Comparison of ENCODE assay signal across 18 cellular contexts in genomic region chr5:56112526-56113121, GRCh38.
DNase-seq lines count a peak whose midpoint lies in the region; ATAC-seq and TF ChIP-seq lines count a peak whose summit lies in the region.
"Had no signal": no experiment of that assay in that cellular context is flagged by ENCODE, and none has a peak within 500 bp of the region (broad histone marks: within the 10 kb centered on the region; RNA-seq: fewer than 3 reads in every experiment).

No MANE protein-coding gene starts in this region.

- no peak overlapping the region for H4K91ac ChIP-seq in trophoblast cell (ENCODE audit: low read depth, low read length)

- no peaks in the 10 kb centered on the region for H3K36me3 ChIP-seq in trophoblast cell (ENCODE audit: control insufficient read depth in 1 of 2, insufficient read depth in 2 of 2, low read length in 2 of 2)
- H3K36me3 ChIP-seq in suprapubic skin: no peaks in the 10 kb centered on the region
- H3K36me3 ChIP-seq: esophagus squamous epithelium had no signal

- no peak overlapping the region for H3K4ac ChIP-seq in trophoblast cell (ENCODE audit: low read depth, low read length)

- no peak overlapping the region for H3K27ac ChIP-seq in trophoblast cell (ENCODE audit: low read depth, low read length)
- no peak overlapping the region for H3K27ac ChIP-seq in suprapubic skin
- H3K27ac ChIP-seq: coronary artery, esophagus squamous epithelium had no signal

- TF ChIP-seq CTCF in suprapubic skin (IDR thresholded peaks at IDR 0.05): no peak

- H3K27ac Mint-ChIP-seq in activated CD4-positive, alpha-beta memory T cell treated with anti-CD3 and anti-CD28 coated beads for 36 hours: no peak overlapping the region
- H3K27ac Mint-ChIP-seq: activated B cell treated with CpG ODN at 0.5 μM for 24 hours; activated naive CD8-positive, alpha-beta T cell treated with anti-CD3 and anti-CD28 coated beads, Interleukin-2, amount 50 U/mL, for 24 hours had no signal

- no peaks in the 10 kb centered on the region for H3K27me3 Mint-ChIP-seq in activated CD4-positive, alpha-beta memory T cell treated with anti-CD3 and anti-CD28 coated beads for 36 hours
- H3K27me3 Mint-ChIP-seq: activated naive CD8-positive, alpha-beta T cell treated with anti-CD3 and anti-CD28 coated beads, Interleukin-2, amount 50 U/mL, for 24 hours; CD4-positive, CD25-positive, alpha-beta regulatory T cell had no signal

- H3K4me1 ChIP-seq in trophoblast cell (ENCODE audit: control insufficient read depth in 1 of 2, insufficient read depth in 2 of 2, low read length in 2 of 2): peaks cover 2 to 9% of the 10 kb centered on the region in 2 experiments
- H3K4me1 ChIP-seq in suprapubic skin: no peaks in the 10 kb centered on the region
- H3K4me1 ChIP-seq: esophagus squamous epithelium had no signal

- no peak overlapping the region for H3K14ac ChIP-seq in trophoblast cell (ENCODE audit: low read length)

- H3K27me3 ChIP-seq in trophoblast cell (ENCODE audit: insufficient read depth, low read length) (no peaks in the 10 kb centered on the region), suprapubic skin (no peaks in the 10 kb centered on the region)
- H3K27me3 ChIP-seq: esophagus squamous epithelium had no signal

- no CpG with 5 or more reads among the region's 11 CpGs for WGBS in trophoblast cell (ENCODE audit: extremely low coverage, insufficient coverage, insufficient read length)
- 48% methylated on average over 11 of the region's 11 CpGs for WGBS in suprapubic skin

- H2BK120ac ChIP-seq in trophoblast cell (ENCODE audit: insufficient read depth, low read length, poor library complexity): no peak overlapping the region

- no peaks in the 10 kb centered on the region for H3K9me3 Mint-ChIP-seq in activated CD4-positive, alpha-beta memory T cell treated with anti-CD3 and anti-CD28 coated beads for 36 hours
- H3K9me3 Mint-ChIP-seq: activated B cell treated with CpG ODN at 0.5 μM for 24 hours; activated naive CD8-positive, alpha-beta T cell treated with anti-CD3 and anti-CD28 coated beads, Interleukin-2, amount 50 U/mL, for 24 hours had no signal

- no peak overlapping the region for H3K4me3 Mint-ChIP-seq in activated CD4-positive, alpha-beta memory T cell treated with anti-CD3 and anti-CD28 coated beads for 36 hours
- H3K4me3 Mint-ChIP-seq: activated B cell treated with CpG ODN at 0.5 μM for 24 hours; activated naive CD8-positive, alpha-beta T cell treated with anti-CD3 and anti-CD28 coated beads, Interleukin-2, amount 50 U/mL, for 24 hours had no signal

- H3K18ac ChIP-seq in trophoblast cell (ENCODE audit: low read length): no peak overlapping the region

- H3K79me1 ChIP-seq in trophoblast cell (ENCODE audit: low read length): no peaks in the 10 kb centered on the region

- H3K23ac ChIP-seq in trophoblast cell (ENCODE audit: low read length): no peak overlapping the region

- CTCF ChIA-PET in activated CD4-positive, alpha-beta memory T cell treated with anti-CD3 and anti-CD28 coated beads for 36 hours (lab: Charles Lee): no interaction called here

- no peak overlapping the region for H2AFZ ChIP-seq in trophoblast cell (ENCODE audit: insufficient read depth, low read length, poor library complexity)

- no peak overlapping the region for H2AK5ac ChIP-seq in trophoblast cell (ENCODE audit: low read length)

- H2BK5ac ChIP-seq in trophoblast cell (ENCODE audit: low read depth, low read length, poor library complexity): no peak overlapping the region

- H2BK12ac ChIP-seq in trophoblast cell (ENCODE audit: low read length): no peak overlapping the region

- intact Hi-C loops in activated CD4-positive, alpha-beta memory T cell treated with anti-CD3 and anti-CD28 coated beads for 36 hours (cut with micrococcal nuclease): no loop called here

- POLR2A ChIA-PET in activated CD4-positive, alpha-beta memory T cell treated with anti-CD3 and anti-CD28 coated beads for 36 hours (lab: Charles Lee): no interaction called here

- TF ChIP-seq POLR2A in suprapubic skin (IDR thresholded peaks at IDR 0.05): no peak

- no peak overlapping the region for H4K12ac ChIP-seq in trophoblast cell (ENCODE audit: low read depth, low read length)

- H3K4me3 ChIP-seq in trophoblast cell (ENCODE audit: low read depth, low read length) (no peak overlapping the region), suprapubic skin (no peak overlapping the region)
- H3K4me3 ChIP-seq: coronary artery, esophagus squamous epithelium had no signal

- H3K4me1 Mint-ChIP-seq in activated CD4-positive, alpha-beta memory T cell treated with anti-CD3 and anti-CD28 coated beads for 36 hours (ENCODE audit: low read depth): peaks cover 10% of the 10 kb centered on the region
- H3K4me1 Mint-ChIP-seq: activated B cell treated with CpG ODN at 0.5 μM for 24 hours had no signal

- no peaks in the 10 kb centered on the region for H3K9me3 ChIP-seq in trophoblast cell (ENCODE audit: insufficient read depth, low read depth, low read length)
- H3K9me3 ChIP-seq in suprapubic skin: no peaks in the 10 kb centered on the region
- H3K9me3 ChIP-seq: esophagus squamous epithelium, SK-N-SH had no signal

- H3K36me3 Mint-ChIP-seq in activated CD4-positive, alpha-beta memory T cell treated with anti-CD3 and anti-CD28 coated beads for 36 hours: no peaks in the 10 kb centered on the region

- no peak for ATAC-seq in HG03520 (IDR thresholded peaks at IDR 0.05; ENCODE audit: unreplicated experiment)
- ATAC-seq: activated naive CD8-positive, alpha-beta T cell treated with anti-CD3 and anti-CD28 coated beads, Interleukin-2, amount 50 U/mL, for 24 hours had no signal

- H3K79me2 ChIP-seq in trophoblast cell (ENCODE audit: control insufficient read depth, insufficient read depth, low read length, poor library complexity): no peaks in the 10 kb centered on the region

- no peak for TF ChIP-seq EP300 in suprapubic skin (IDR thresholded peaks at IDR 0.05)

- no peak overlapping the region for H3K4me2 ChIP-seq in trophoblast cell (ENCODE audit: low read length)
- H3K4me2 ChIP-seq: SK-N-SH had no signal

- DNase-seq in H4 (ENCODE audit: low spot score) (peak; percentile 96), NCI-H2171 (lab: John Stamatoyannopoulos, UW) (peak; percentile 11), amniotic stem cell (lab: John Stamatoyannopoulos, UW) (peak; percentile 60), trophoblast cell (peak; percentile 96 to 98), suprapubic skin (ENCODE audit: low spot score in 2 of 2) (no peak)
- DNase-seq in activated CD4-positive, alpha-beta memory T cell treated with anti-CD3 and anti-CD28 coated beads for 36 hours: no peak
- DNase-seq: activated B cell treated with CpG ODN at 0.5 μM for 24 hours; activated naive CD8-positive, alpha-beta T cell treated with anti-CD3 and anti-CD28 coated beads, Interleukin-2, amount 50 U/mL, for 24 hours; activated T-cell treated with anti-CD3 and anti-CD28 coated beads for 4 hours; CD4-positive, CD25-positive, alpha-beta regulatory T cell; esophagus squamous epithelium; GOT3; mesenchymal stem cell; NCI-H1092 treated with DMSO at 0.1 percent for 48 hours; NCI-H510A treated with DMSO at 0.1 percent for 48 hours; SK-N-SH had no signal

- H4K8ac ChIP-seq in trophoblast cell (ENCODE audit: low read depth, low read length): no peak overlapping the region

- no peak overlapping the region for H3K9ac ChIP-seq in trophoblast cell (ENCODE audit: low read length)
- H3K9ac ChIP-seq: SK-N-SH had no signal

Comparison
In these comparisons a context has a peak if more than half of its experiments do, and no peak if none do; other contexts are left out.
1. DNase-seq: peak in H4 (single experiment), NCI-H2171 (single experiment), amniotic stem cell (single experiment) and trophoblast cell (2 of 2); none in suprapubic skin (0 of 2) and activated CD4-positive, alpha-beta memory T cell treated with anti-CD3 and anti-CD28 coated beads for 36 hours (single experiment).